In genomic region chr17:78179372-78179771, GRCh38 we compare ENCODE assay signal across 11 cellular contexts. TPM values are rescaled to one million over a fixed set of nuclear protein-coding genes. Genes with fewer than 3 reads are reported as not detected.
DNase-seq lines count a peak whose midpoint lies in the region; ATAC-seq, FAIRE-seq and TF ChIP-seq lines count a peak whose summit lies in the region.
"Had no signal": no experiment of that assay in that cellular context is flagged by ENCODE, and none has a peak within 500 bp of the region (broad histone marks: within the 10 kb centered on the region; RNA-seq: fewer than 3 reads in every experiment).

No MANE protein-coding gene starts in this region.

- H2AFZ ChIP-seq in astrocyte (ENCODE audit: low read depth, low read length) (no peak overlapping the region), OCI-LY7 (ENCODE audit: low read length) (no peak overlapping the region), neuronal stem cell (ENCODE audit: low read length) (no peak overlapping the region)

- DNase-seq in HCEC 1CT = peak; percentile 49
- DNase-seq in astrocyte (ENCODE audit: low read depth) = peak; percentile 64
- DNase-seq in iris pigment epithelial cell (ENCODE audit: low read depth) = peak; percentile 84
- no peak for DNase-seq in stimulated activated effector memory CD8-positive, alpha-beta T cell treated with anti-CD3 and anti-CD28 coated beads, Interleukin-12 subunit alpha, Interleukin-12 subunit beta, amount 100 ng/mL, for 72 hours (ENCODE audit: low spot score in 2 of 2)
- no peak for DNase-seq in OCI-LY7 (ENCODE audit: low spot score)
- no peak for DNase-seq in neuronal stem cell (ENCODE audit: low spot score)
- DNase-seq: GDM1; stimulated activated CD4-positive, alpha-beta T cell treated with anti-CD3 and anti-CD28 coated beads, Interleukin-2, amount 100 ng/mL, for 48 hours had no signal

- H3K9ac ChIP-seq in astrocyte (ENCODE audit: low read length) (no peak overlapping the region), neuronal stem cell (ENCODE audit: low read depth, low read length, poor library complexity) (no peak overlapping the region)

- no peak overlapping the region for H2BK15ac ChIP-seq in neuronal stem cell (ENCODE audit: low read length)

- no peak overlapping the region for H3K4me2 ChIP-seq in astrocyte (ENCODE audit: low read length)
- H3K4me2 ChIP-seq in OCI-LY7 (ENCODE audit: low read length) = no peak overlapping the region
- no peak overlapping the region for H3K4me2 ChIP-seq in neuronal stem cell (ENCODE audit: insufficient read depth, low read length, poor library complexity, severe bottlenecking)

- intact Hi-C loops in OCI-LY7 (cut with micrococcal nuclease; ENCODE audit: unreplicated experiment) = no loop called here

- ATAC-seq in stimulated activated effector memory CD8-positive, alpha-beta T cell treated with anti-CD3 and anti-CD28 coated beads, Interleukin-12 subunit alpha, Interleukin-12 subunit beta, amount 100 ng/mL, for 72 hours = no peak
- ATAC-seq in GM21529 (IDR thresholded peaks at IDR 0.05; ENCODE audit: unreplicated experiment) (no peak), GM19397 (IDR thresholded peaks at IDR 0.05; ENCODE audit: unreplicated experiment) (no peak)

- peaks cover 6% of the 10 kb centered on the region for H3K79me2 ChIP-seq in astrocyte (ENCODE audit: insufficient read depth, low read length)
- H3K79me2 ChIP-seq in OCI-LY7 (ENCODE audit: insufficient read depth, low read depth, low read length) = no peaks in the 10 kb centered on the region

- H3K27ac ChIP-seq in astrocyte (ENCODE audit: low read depth, low read length) (no peak overlapping the region), OCI-LY7 (ENCODE audit: low read depth, low read length, poor library complexity, severe bottlenecking) (no peak overlapping the region), neuronal stem cell (replicated peaks; ENCODE audit: low read length) (no peak overlapping the region)

- no peak overlapping the region for H2BK12ac ChIP-seq in neuronal stem cell (ENCODE audit: low read length)

- FAIRE-seq in astrocyte (lab: Jason Lieb, UNC) = no peak

- TF ChIP-seq CTCF in astrocyte (IDR thresholded peaks at IDR 0.05; ENCODE audit: insufficient read depth, low read depth, low read length) (no peak), OCI-LY7 (conservative IDR thresholded peaks at IDR 0.05; ENCODE audit: low read length) (no peak)

- POLR2A ChIA-PET in OCI-LY7 (lab: Charles Lee) = no interaction called here

- no peak overlapping the region for H2BK120ac ChIP-seq in neuronal stem cell (ENCODE audit: low read depth, low read length)

- H3K9me2 ChIP-seq in OCI-LY7 (ENCODE audit: insufficient read depth, low read length) = no peaks in the 10 kb centered on the region

- peaks cover 8% of the 10 kb centered on the region for H3K4me1 Mint-ChIP-seq in astrocyte (ENCODE audit: low read depth, unreplicated experiment)
- peaks cover 32% of the 10 kb centered on the region for H3K4me1 Mint-ChIP-seq in stimulated activated effector memory CD8-positive, alpha-beta T cell treated with anti-CD3 and anti-CD28 coated beads, Interleukin-12 subunit alpha, Interleukin-12 subunit beta, amount 100 ng/mL, for 72 hours

- no peak overlapping the region for H3K23ac ChIP-seq in neuronal stem cell (ENCODE audit: low read depth, low read length, poor library complexity)

- H3K9me3 ChIP-seq in astrocyte (ENCODE audit: insufficient read depth, low read depth, low read length) (no peaks in the 10 kb centered on the region), OCI-LY7 (ENCODE audit: low read length) (no peaks in the 10 kb centered on the region), neuronal stem cell (replicated peaks in 1 of 2; ENCODE audit: control insufficient read depth in 2 of 2, insufficient read depth in 1 of 2, low read depth in 1 of 2, low read length in 2 of 2) (peaks cover 0 to 2% of the 10 kb centered on the region in 2 donors)

- no peak overlapping the region for H3K14ac ChIP-seq in neuronal stem cell (ENCODE audit: low read length)

- H3K4ac ChIP-seq in neuronal stem cell (ENCODE audit: low read length) = no peak overlapping the region

- H3K36me3 ChIP-seq in astrocyte (ENCODE audit: insufficient read depth, low read length) (peaks cover 6% of the 10 kb centered on the region), OCI-LY7 (ENCODE audit: insufficient read depth, low read length) (peaks cover 62% of the 10 kb centered on the region), neuronal stem cell (replicated peaks in 1 of 2; ENCODE audit: control insufficient read depth in 2 of 2, insufficient read depth in 2 of 2, low read length in 2 of 2) (peaks cover 55 to 95% of the 10 kb centered on the region in 2 donors)

- H3K27me3 Mint-ChIP-seq in astrocyte (ENCODE audit: low read depth, unreplicated experiment) = peaks cover 2% of the 10 kb centered on the region

- no CpG with 5 or more reads among the region's 17 CpGs for WGBS in neuronal stem cell (ENCODE audit: extremely low coverage in 2 of 2, insufficient read length in 2 of 2, insufficient replicate concordance in 1 of 2), 2 donors

- no peak overlapping the region for H2BK5ac ChIP-seq in neuronal stem cell (ENCODE audit: low read length)

- no peak overlapping the region for H4K8ac ChIP-seq in neuronal stem cell (ENCODE audit: low read depth, low read length)

- H3K36me3 Mint-ChIP-seq in astrocyte (ENCODE audit: low read depth, unreplicated experiment) = peaks cover 4% of the 10 kb centered on the region
- H3K36me3 Mint-ChIP-seq in stimulated activated effector memory CD8-positive, alpha-beta T cell treated with anti-CD3 and anti-CD28 coated beads, Interleukin-12 subunit alpha, Interleukin-12 subunit beta, amount 100 ng/mL, for 72 hours = peaks cover 98% of the 10 kb centered on the region

- H3K27me3 ChIP-seq in astrocyte (ENCODE audit: insufficient read depth, low read length) = no peaks in the 10 kb centered on the region
- H3K27me3 ChIP-seq in neuronal stem cell (ENCODE audit: control insufficient read depth in 3 of 3, insufficient read depth in 3 of 3, low read depth in 1 of 3, low read length in 3 of 3) = no peaks in the 10 kb centered on the region

- CTCF ChIA-PET in OCI-LY7 (lab: Charles Lee; ENCODE audit: unreplicated experiment) = no interaction called here

- peak overlapping the region; percentile 80 for H3K27ac Mint-ChIP-seq in astrocyte (ENCODE audit: unreplicated experiment)
- H3K27ac Mint-ChIP-seq in stimulated activated effector memory CD8-positive, alpha-beta T cell treated with anti-CD3 and anti-CD28 coated beads, Interleukin-12 subunit alpha, Interleukin-12 subunit beta, amount 100 ng/mL, for 72 hours = no peak overlapping the region

- H4K20me1 ChIP-seq in astrocyte (ENCODE audit: insufficient read depth, low read length) = no peaks in the 10 kb centered on the region
- no peaks in the 10 kb centered on the region for H4K20me1 ChIP-seq in OCI-LY7 (ENCODE audit: insufficient read depth, low read length)

- H3K4me1 ChIP-seq in astrocyte (ENCODE audit: insufficient read depth, low read length) (no peaks in the 10 kb centered on the region), OCI-LY7 (ENCODE audit: insufficient read depth, low read length, poor library complexity, severe bottlenecking) (peaks cover 43% of the 10 kb centered on the region), neuronal stem cell (ENCODE audit: control insufficient read depth in 2 of 2, insufficient read depth in 1 of 2, low read depth in 1 of 2, low read length in 2 of 2) (peaks cover 0 to 5% of the 10 kb centered on the region in 2 donors)

- H3K79me1 ChIP-seq in neuronal stem cell (ENCODE audit: low read depth, low read length) = peaks cover 5% of the 10 kb centered on the region

- H3K18ac ChIP-seq in neuronal stem cell (ENCODE audit: low read length) = no peak overlapping the region

- no peak overlapping the region for H3K4me3 Mint-ChIP-seq in astrocyte (ENCODE audit: unreplicated experiment)
- peak overlapping the region; percentile 15 for H3K4me3 Mint-ChIP-seq in stimulated activated effector memory CD8-positive, alpha-beta T cell treated with anti-CD3 and anti-CD28 coated beads, Interleukin-12 subunit alpha, Interleukin-12 subunit beta, amount 100 ng/mL, for 72 hours

- no peak overlapping the region for H2AK5ac ChIP-seq in neuronal stem cell (ENCODE audit: low read depth, low read length)

- BruUV-seq in OCI-LY7 (replicated peaks; lab: Mats Ljungman, UMichigan) = no TSS peak

- H3K9me3 Mint-ChIP-seq in astrocyte (ENCODE audit: unreplicated experiment) = no peaks in the 10 kb centered on the region
- no peaks in the 10 kb centered on the region for H3K9me3 Mint-ChIP-seq in stimulated activated effector memory CD8-positive, alpha-beta T cell treated with anti-CD3 and anti-CD28 coated beads, Interleukin-12 subunit alpha, Interleukin-12 subunit beta, amount 100 ng/mL, for 72 hours

- no peak overlapping the region for H3K4me3 ChIP-seq in astrocyte (ENCODE audit: insufficient read depth, low read depth, low read length)
- no peak overlapping the region for H3K4me3 ChIP-seq in OCI-LY7 (ENCODE audit: low read depth, low read length, poor library complexity, severe bottlenecking)
- H3K4me3 ChIP-seq in neuronal stem cell (ENCODE audit: low read length in 2 of 2) = no peak overlapping the region

- no peak overlapping the region for H4K91ac ChIP-seq in neuronal stem cell (ENCODE audit: low read depth, low read length, poor library complexity)

RNA-seq across cellular contexts. Expression of gene TK1, which starts 7.5 kb away (rescaled TPM):
- total RNA-seq in astrocyte = 5.2 and 7.5 TPM in 2 replicates
- 108 and 118 TPM in 2 replicates for total RNA-seq in OCI-LY7 (2014; rRNA removed; shearing (Covaris generic))
- 149 TPM in 2 replicates for total RNA-seq in OCI-LY7 (2022)
- polyA plus RNA-seq in neuronal stem cell (2013, experiment 1 of 2) = 38.3 TPM
- 37.7 TPM for polyA plus RNA-seq in neuronal stem cell (2013, experiment 2 of 2)

RNA-seq across cellular contexts. Expression of gene AFMID, which starts 7.8 kb away (rescaled TPM):
- 48.5 and 53.7 TPM in 2 replicates for total RNA-seq in astrocyte
- total RNA-seq in OCI-LY7 (2014; rRNA removed; shearing (Covaris generic)) = 87.8 and 89.1 TPM in 2 replicates
- 90.2 and 101 TPM in 2 replicates for total RNA-seq in OCI-LY7 (2022)
- polyA plus RNA-seq in neuronal stem cell (2013, experiment 1 of 2) = 50.8 TPM
- polyA plus RNA-seq in neuronal stem cell (2013, experiment 2 of 2) = 52.7 TPM

RNA-seq across cellular contexts. Expression of gene SYNGR2, which starts 11.0 kb away (rescaled TPM):
- 75.0 and 82.2 TPM in 2 replicates for total RNA-seq in astrocyte
- 21.3 and 35.4 TPM in 2 replicates for total RNA-seq in OCI-LY7 (2014; rRNA removed; shearing (Covaris generic))
- total RNA-seq in OCI-LY7 (2022) = 44.9 and 45.5 TPM in 2 replicates
- 16.6 TPM for polyA plus RNA-seq in neuronal stem cell (2013, experiment 1 of 2)
- 16.6 TPM for polyA plus RNA-seq in neuronal stem cell (2013, experiment 2 of 2)

RNA-seq across cellular contexts. Expression of gene C17orf99, which starts 33.2 kb away (rescaled TPM):
- total RNA-seq in astrocyte = not detected in 2 replicates
- total RNA-seq in OCI-LY7 (2014; rRNA removed; shearing (Covaris generic)) = not detected in 2 replicates
- total RNA-seq in OCI-LY7 (2022) = 1.1 TPM in 2 replicates
- polyA plus RNA-seq in neuronal stem cell (2013, experiment 1 of 2) = not detected
- not detected for polyA plus RNA-seq in neuronal stem cell (2013, experiment 2 of 2)
- total RNA-seq: mesenteric fat pad had no signal

RNA-seq across cellular contexts. Expression of gene BIRC5, which starts 34.7 kb away (rescaled TPM):
- 3.3 and 5.8 TPM in 2 replicates for total RNA-seq in astrocyte
- 229 and 266 TPM in 2 replicates for total RNA-seq in OCI-LY7 (2014; rRNA removed; shearing (Covaris generic))
- 184 and 190 TPM in 2 replicates for total RNA-seq in OCI-LY7 (2022)
- 118 TPM for polyA plus RNA-seq in neuronal stem cell (2013, experiment 1 of 2)
- 125 TPM for polyA plus RNA-seq in neuronal stem cell (2013, experiment 2 of 2)
- total RNA-seq: mesenteric fat pad had no signal

Comparison
In these comparisons a context has a peak if more than half of its experiments do, and no peak if none do; other contexts are left out.
1. DNase-seq: peak in HCEC 1CT (single experiment), astrocyte (single experiment) and iris pigment epithelial cell (single experiment); none in stimulated activated effector memory CD8-positive, alpha-beta T cell treated with anti-CD3 and anti-CD28 coated beads, Interleukin-12 subunit alpha, Interleukin-12 subunit beta, amount 100 ng/mL, for 72 hours (0 of 2), OCI-LY7 (single experiment) and neuronal stem cell (single experiment).
2. RNA of gene TK1, which starts 7.5 kb away (total RNA-seq): 108 to 149 TPM in OCI-LY7; 5.2 to 7.5 TPM in astrocyte; every median in the first group is over 10 times any median in the second.